11 cellular contexts compared by ENCODE assay signal in the genomic region with DNA sequence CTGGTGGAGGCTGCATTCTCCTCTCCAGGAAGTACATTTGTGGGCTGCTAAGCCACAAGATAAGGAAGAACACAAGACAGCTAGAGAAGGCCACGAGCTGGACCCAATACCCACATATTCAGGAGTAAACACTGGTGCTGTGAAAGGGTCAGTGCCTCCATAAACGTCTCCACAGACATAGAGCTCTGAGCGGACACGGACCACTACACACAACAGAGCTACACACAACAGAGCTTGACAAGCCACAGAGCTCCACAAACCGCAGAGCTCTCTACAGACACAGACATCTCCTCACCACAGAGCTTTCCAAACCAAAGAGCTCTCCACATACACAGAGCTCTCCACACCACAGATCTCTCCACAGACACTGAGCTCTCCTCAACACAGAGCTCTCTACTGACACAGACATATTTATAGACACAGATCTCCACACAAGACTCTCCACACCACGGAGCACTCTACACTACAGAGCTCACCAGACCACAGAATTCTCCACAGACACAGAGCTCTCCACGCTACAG. TPM values are rescaled to one million over a fixed set of nuclear protein-coding genes. Genes with fewer than 3 reads are reported as not detected.
DNase-seq lines count a peak whose midpoint lies in the region; ATAC-seq, FAIRE-seq and TF ChIP-seq lines count a peak whose summit lies in the region.
"Had no signal": no experiment of that assay in that cellular context is flagged by ENCODE, and none has a peak within 500 bp of the region (broad histone marks: within the 10 kb centered on the region; RNA-seq: fewer than 3 reads in every experiment).

No MANE protein-coding gene starts in this region.

- DNase-seq in D341Med (ENCODE audit: low spot score) (peak; percentile 3), NB4 (ENCODE audit: low read depth) (peak; percentile 75), glomerular visceral epithelial cell (ENCODE audit: extremely low spot score) (peak; percentile 82), Right ventricle myocardium inferior (ENCODE audit: missing footprints) (no peak), H9 (no peak), D721Med (ENCODE audit: insufficient read length, low spot score) (no peak)
- DNase-seq in stimulated activated CD4-positive, alpha-beta T cell treated with anti-CD3 and anti-CD28 coated beads, Interleukin-4, amount 100 ng/mL, for 4 hours: no peak
- DNase-seq: effector CD8-positive, alpha-beta T cell had no signal

- H3K23me2 ChIP-seq in H9 (ENCODE audit: insufficient read length, low read depth, low read length, poor library complexity, severe bottlenecking): no peaks in the 10 kb centered on the region

- no peak overlapping the region for H2BK15ac ChIP-seq in H9 (ENCODE audit: low read depth, low read length)

- H3K27me3 ChIP-seq in H9 (ENCODE audit: insufficient read depth, low read length): 0 out of 2 replicates have a peak, but pooled peaks cover 2% of the 10 kb centered on the region

- WGBS in H9 (ENCODE audit: extremely low coverage, insufficient read length, low lambda C conversion rate): no CpG with 5 or more reads among the region's 7 CpGs

- no peaks in the 10 kb centered on the region for H3K36me3 Mint-ChIP-seq in H9 (ENCODE audit: insufficient read depth in 1 of 3, low read depth in 3 of 3)

- H3K4me3 Mint-ChIP-seq in H9: no peak overlapping the region

- H3K9ac ChIP-seq in H9 (ENCODE audit: extremely low read depth, insufficient read length, low read length): no peak overlapping the region

- no peak overlapping the region for H4K91ac ChIP-seq in H9 (ENCODE audit: insufficient read length, low read depth, low read length)

- no peaks in the 10 kb centered on the region for H3K79me2 ChIP-seq in H9 (ENCODE audit: insufficient read depth, low read length)

- no peak for FAIRE-seq in D721Med (lab: Jason Lieb, UNC)
- FAIRE-seq: keratinocyte had no signal

- no peak for TF ChIP-seq CTCF in NB4 (IDR thresholded peaks at IDR 0.05; ENCODE audit: low read depth, low read length)
- no peak for TF ChIP-seq CTCF in H9 (conservative IDR thresholded peaks at IDR 0.05)
- TF ChIP-seq CTCF in D721Med (IDR thresholded peaks at IDR 0.05; ENCODE audit: insufficient read depth, missing control alignments): no peak

- no peak overlapping the region for H3K4ac ChIP-seq in H9 (ENCODE audit: low read depth, low read length)

- no peak overlapping the region for H3K56ac ChIP-seq in H9 (ENCODE audit: insufficient read length, low read depth, low read length)

- H3K14ac ChIP-seq in H9 (ENCODE audit: insufficient read depth, low read length): no peak overlapping the region

- H4K20me1 ChIP-seq in H9 (ENCODE audit: control insufficient read depth, insufficient read depth, insufficient read length): no peaks in the 10 kb centered on the region

- intact Hi-C loops in Right ventricle myocardium inferior (cut with DNase I): no loop called here

- no peaks in the 10 kb centered on the region; a peak in 2 of 5 replicates for H3K9me3 Mint-ChIP-seq in H9

- no peak overlapping the region for H2AK5ac ChIP-seq in H9 (ENCODE audit: insufficient read length, low read length)

- no peak overlapping the region for H3K4me2 ChIP-seq in H9 (ENCODE audit: insufficient read depth, insufficient read length, low read length)

- H4K5ac ChIP-seq in H9 (ENCODE audit: insufficient read length, low read depth, low read length): no peak overlapping the region

- ATAC-seq in GM21423 (IDR thresholded peaks at IDR 0.05; ENCODE audit: unreplicated experiment): peak; percentile 45
- ATAC-seq in Right ventricle myocardium inferior: no peak
- ATAC-seq: K562 had no signal

- no peak overlapping the region for H4K8ac ChIP-seq in H9 (replicated peaks; ENCODE audit: insufficient read length, low read depth, low read length)

- no peak overlapping the region for H3K27ac ChIP-seq in H9 (ENCODE audit: insufficient read length, low read depth, low read length)

- no peak overlapping the region for H2BK120ac ChIP-seq in H9 (ENCODE audit: low read depth, low read length, poor library complexity, severe bottlenecking)

- H3T11ph ChIP-seq in H9 (ENCODE audit: low read length): no peak overlapping the region

- TF ChIP-seq POLR2A in NB4 (IDR thresholded peaks at IDR 0.05; ENCODE audit: extremely low read depth, insufficient read length): no peak

- H2BK20ac ChIP-seq in H9 (ENCODE audit: low read depth, low read length, poor library complexity, severe bottlenecking): no peak overlapping the region

- no peak overlapping the region; a peak in 1 of 7 replicates for H3K27ac Mint-ChIP-seq in H9

- H3K23ac ChIP-seq in H9 (ENCODE audit: insufficient read length, low read depth, low read length): no peak overlapping the region

- no peaks in the 10 kb centered on the region for H3K79me1 ChIP-seq in H9 (ENCODE audit: insufficient read depth, low read depth, low read length, poor library complexity, severe bottlenecking)

- no peak overlapping the region for H3K18ac ChIP-seq in H9 (ENCODE audit: insufficient read length, low read depth, low read length)

- H3K27me3 Mint-ChIP-seq in H9 (ENCODE audit: low read depth): peaks cover 47% of the 10 kb centered on the region

- no peak overlapping the region for H3K4me3 ChIP-seq in NB4 (ENCODE audit: low read depth, low read length)
- H3K4me3 ChIP-seq: K562 had no signal

- H2AFZ ChIP-seq in H9 (ENCODE audit: low read length): no peak overlapping the region

- peaks cover 19 to 22% of the 10 kb centered on the region in 2 experiments for H3K4me1 Mint-ChIP-seq in H9

- no peak overlapping the region for H2BK5ac ChIP-seq in H9 (ENCODE audit: insufficient read length, low read length)

- no peaks in the 10 kb centered on the region for H3K9me3 ChIP-seq in H9 (ENCODE audit: control insufficient read depth, low read depth, low read length)

- no peaks in the 10 kb centered on the region for H3K4me1 ChIP-seq in H9 (ENCODE audit: insufficient read depth, low read length)

- no peak overlapping the region for H2BK12ac ChIP-seq in H9 (ENCODE audit: insufficient read length, low read depth, low read length)

RNA-seq across cellular contexts. Expression of gene ERMARD, which starts 51.9 kb away (rescaled TPM):
- 6.5 TPM for total RNA-seq in Right ventricle myocardium inferior
- total RNA-seq in H9 (2021): 11.7 and 13.6 TPM in 2 replicates

RNA-seq across cellular contexts. Expression of gene DYNLT2, which starts 52.0 kb away (rescaled TPM):
- 0.41 TPM for total RNA-seq in Right ventricle myocardium inferior
- total RNA-seq in H9 (2021): 1.3 and 1.8 TPM in 2 replicates

Comparison
In these comparisons a context has a peak if more than half of its experiments do, and no peak if none do; other contexts are left out.
1. DNase-seq: peak in D341Med (single experiment), NB4 (single experiment) and glomerular visceral epithelial cell (single experiment); none in stimulated activated CD4-positive, alpha-beta T cell treated with anti-CD3 and anti-CD28 coated beads, Interleukin-4, amount 100 ng/mL, for 4 hours (0 of 2), Right ventricle myocardium inferior (single experiment), H9 (single experiment) and D721Med (single experiment).